In the genomic region with DNA sequence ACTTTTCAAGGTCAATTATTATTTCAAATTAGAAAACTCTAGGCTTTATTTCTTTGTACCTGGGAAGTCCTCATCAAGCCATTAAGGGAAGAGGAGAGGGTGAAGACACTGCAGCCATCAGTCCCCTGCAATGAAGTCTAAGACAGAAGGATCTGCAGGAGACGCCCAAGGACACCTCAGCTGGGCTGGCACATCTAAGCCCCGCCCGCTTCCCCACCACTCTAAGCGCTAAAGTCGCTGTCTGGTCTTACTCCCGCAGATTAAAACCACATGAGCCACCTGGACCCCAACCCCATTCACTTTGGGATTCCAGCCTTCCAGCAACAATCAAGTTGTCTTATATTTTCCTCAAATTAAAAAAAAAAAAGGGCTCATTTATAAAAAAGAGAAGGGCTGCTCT, we compare ENCODE assay signal across 1 cellular context.
TF ChIP-seq lines count a peak whose summit lies in the region.

No MANE protein-coding gene starts in this region.

TF ChIP-seq in GM23338, 12 proteins besides CTCF, POLR2A, EP300 and RAD21 (continued from another document):
- TF ChIP-seq, protein P1, sequence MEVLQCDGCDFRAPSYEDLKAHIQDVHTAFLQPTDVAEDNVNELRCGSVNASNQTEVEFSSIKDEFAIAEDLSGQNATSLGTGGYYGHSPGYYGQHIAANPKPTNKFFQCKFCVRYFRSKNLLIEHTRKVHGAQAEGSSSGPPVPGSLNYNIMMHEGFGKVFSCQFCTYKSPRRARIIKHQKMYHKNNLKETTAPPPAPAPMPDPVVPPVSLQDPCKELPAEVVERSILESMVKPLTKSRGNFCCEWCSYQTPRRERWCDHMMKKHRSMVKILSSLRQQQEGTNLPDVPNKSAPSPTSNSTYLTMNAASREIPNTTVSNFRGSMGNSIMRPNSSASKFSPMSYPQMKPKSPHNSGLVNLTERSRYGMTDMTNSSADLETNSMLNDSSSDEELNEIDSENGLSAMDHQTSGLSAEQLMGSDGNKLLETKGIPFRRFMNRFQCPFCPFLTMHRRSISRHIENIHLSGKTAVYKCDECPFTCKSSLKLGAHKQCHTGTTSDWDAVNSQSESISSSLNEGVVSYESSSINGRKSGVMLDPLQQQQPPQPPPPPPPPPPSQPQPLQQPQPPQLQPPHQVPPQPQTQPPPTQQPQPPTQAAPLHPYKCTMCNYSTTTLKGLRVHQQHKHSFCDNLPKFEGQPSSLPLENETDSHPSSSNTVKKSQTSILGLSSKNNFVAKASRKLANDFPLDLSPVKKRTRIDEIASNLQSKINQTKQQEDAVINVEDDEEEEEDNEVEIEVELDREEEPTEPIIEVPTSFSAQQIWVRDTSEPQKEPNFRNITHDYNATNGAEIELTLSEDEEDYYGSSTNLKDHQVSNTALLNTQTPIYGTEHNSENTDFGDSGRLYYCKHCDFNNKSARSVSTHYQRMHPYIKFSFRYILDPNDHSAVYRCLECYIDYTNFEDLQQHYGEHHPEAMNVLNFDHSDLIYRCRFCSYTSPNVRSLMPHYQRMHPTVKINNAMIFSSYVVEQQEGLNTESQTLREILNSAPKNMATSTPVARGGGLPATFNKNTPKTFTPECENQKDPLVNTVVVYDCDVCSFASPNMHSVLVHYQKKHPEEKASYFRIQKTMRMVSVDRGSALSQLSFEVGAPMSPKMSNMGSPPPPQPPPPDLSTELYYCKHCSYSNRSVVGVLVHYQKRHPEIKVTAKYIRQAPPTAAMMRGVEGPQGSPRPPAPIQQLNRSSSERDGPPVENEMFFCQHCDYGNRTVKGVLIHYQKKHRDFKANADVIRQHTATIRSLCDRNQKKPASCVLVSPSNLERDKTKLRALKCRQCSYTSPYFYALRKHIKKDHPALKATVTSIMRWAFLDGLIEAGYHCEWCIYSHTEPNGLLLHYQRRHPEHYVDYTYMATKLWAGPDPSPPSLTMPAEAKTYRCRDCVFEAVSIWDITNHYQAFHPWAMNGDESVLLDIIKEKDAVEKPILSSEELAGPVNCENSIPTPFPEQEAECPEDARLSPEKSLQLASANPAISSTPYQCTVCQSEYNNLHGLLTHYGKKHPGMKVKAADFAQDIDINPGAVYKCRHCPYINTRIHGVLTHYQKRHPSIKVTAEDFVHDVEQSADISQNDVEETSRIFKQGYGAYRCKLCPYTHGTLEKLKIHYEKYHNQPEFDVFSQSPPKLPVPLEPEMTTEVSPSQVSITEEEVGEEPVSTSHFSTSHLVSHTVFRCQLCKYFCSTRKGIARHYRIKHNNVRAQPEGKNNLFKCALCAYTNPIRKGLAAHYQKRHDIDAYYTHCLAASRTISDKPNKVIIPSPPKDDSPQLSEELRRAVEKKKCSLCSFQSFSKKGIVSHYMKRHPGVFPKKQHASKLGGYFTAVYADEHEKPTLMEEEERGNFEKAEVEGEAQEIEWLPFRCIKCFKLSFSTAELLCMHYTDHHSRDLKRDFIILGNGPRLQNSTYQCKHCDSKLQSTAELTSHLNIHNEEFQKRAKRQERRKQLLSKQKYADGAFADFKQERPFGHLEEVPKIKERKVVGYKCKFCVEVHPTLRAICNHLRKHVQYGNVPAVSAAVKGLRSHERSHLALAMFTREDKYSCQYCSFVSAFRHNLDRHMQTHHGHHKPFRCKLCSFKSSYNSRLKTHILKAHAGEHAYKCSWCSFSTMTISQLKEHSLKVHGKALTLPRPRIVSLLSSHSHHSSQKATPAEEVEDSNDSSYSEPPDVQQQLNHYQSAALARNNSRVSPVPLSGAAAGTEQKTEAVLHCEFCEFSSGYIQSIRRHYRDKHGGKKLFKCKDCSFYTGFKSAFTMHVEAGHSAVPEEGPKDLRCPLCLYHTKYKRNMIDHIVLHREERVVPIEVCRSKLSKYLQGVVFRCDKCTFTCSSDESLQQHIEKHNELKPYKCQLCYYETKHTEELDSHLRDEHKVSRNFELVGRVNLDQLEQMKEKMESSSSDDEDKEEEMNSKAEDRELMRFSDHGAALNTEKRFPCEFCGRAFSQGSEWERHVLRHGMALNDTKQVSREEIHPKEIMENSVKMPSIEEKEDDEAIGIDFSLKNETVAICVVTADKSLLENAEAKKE (CRISPR knock-in tag; IDR thresholded peaks at IDR 0.05) = no peak
- no peak for TF ChIP-seq CREB1 (CRISPR knock-in tag; IDR thresholded peaks at IDR 0.05; ENCODE audit: low read depth)
- TF ChIP-seq POLR2AphosphoS5 (IDR thresholded peaks at IDR 0.05; ENCODE audit: low read depth) = no peak
